16 cellular contexts compared by ENCODE assay signal in the genomic region with DNA sequence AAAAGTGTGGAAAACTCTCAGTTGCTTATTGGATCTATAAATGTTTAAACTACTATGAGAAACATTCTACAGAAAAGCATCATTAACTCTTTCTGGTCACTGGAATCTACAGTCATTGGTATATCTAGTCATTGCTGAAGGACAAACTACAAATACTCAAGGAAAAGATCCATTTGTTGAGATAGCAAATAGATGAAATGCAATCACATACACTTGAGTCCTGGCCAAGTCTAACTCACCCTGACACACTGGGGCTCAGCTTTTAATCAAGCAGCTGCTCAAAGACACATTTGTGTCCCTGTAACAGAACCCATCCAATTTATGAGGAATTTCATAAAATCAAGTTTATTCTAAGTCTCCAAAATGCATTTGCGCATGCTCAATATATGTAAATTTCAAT.
"Had no signal": no experiment of that assay in that cellular context is flagged by ENCODE, and none has a peak within 500 bp of the region (broad histone marks: within the 10 kb centered on the region; RNA-seq: fewer than 3 reads in every experiment).

No MANE protein-coding gene starts in this region.

- H3K27ac ChIP-seq: body of pancreas, foreskin keratinocyte, parathyroid adenoma, tibial nerve, uterus had no signal

- H3K9ac ChIP-seq: parathyroid adenoma had no signal

- H3K36me3 ChIP-seq: tibial nerve, uterus had no signal

- H3K9me3 ChIP-seq: body of pancreas, tibial nerve, uterus had no signal

- ATAC-seq: activated CD8-positive, alpha-beta T cell treated with anti-CD3 and anti-CD28 coated beads, Interleukin-2, amount 10 ng/mL, durations not matched to agents 7 days and 5 days; activated naive CD4-positive, alpha-beta T cell treated with anti-CD3 and anti-CD28 coated beads, Interleukin-2, amount 50 U/mL, for 72 hours; activated T-cell treated with anti-CD3 and anti-CD28 coated beads, Interleukin-2, amount 50 U/mL, for 72 hours had no signal

- DNase-seq: activated CD4-positive, alpha-beta T cell treated with anti-CD3 and anti-CD28 coated beads, Interleukin-2, amount 10 ng/mL, durations not matched to agents 24 days and 14 days; activated CD4-positive, CD25-positive, alpha-beta regulatory T cell; activated CD8-positive, alpha-beta memory T cell treated with anti-CD3 and anti-CD28 coated beads, Interleukin-2, amount 50 U/mL, for 4 hours; activated CD8-positive, alpha-beta T cell treated with anti-CD3 and anti-CD28 coated beads, Interleukin-2, amount 10 ng/mL, durations not matched to agents 7 days and 5 days; activated gamma-delta T cell; activated T-cell treated with anti-CD3 and anti-CD28 coated beads, Interleukin-2, amount 50 U/mL, for 72 hours; body of pancreas; effector memory CD4-positive, alpha-beta T cell; stimulated activated CD4-positive, alpha-beta T cell treated with anti-CD3 and anti-CD28 coated beads, Interleukin-15, amount 100 ng/mL, for 24 hours; stimulated activated CD4-positive, alpha-beta T cell treated with anti-CD3 and anti-CD28 coated beads, Interleukin-4, amount 100 ng/mL, for 1 hour; uterus had no signal

- H2AFZ ChIP-seq: parathyroid adenoma had no signal

- H3K27me3 ChIP-seq: body of pancreas, foreskin keratinocyte, tibial nerve, uterus had no signal

- H3K4me3 ChIP-seq: body of pancreas, lung, tibial nerve, uterus had no signal

- H3K4me1 ChIP-seq: body of pancreas, tibial nerve, uterus had no signal
